In the genomic region with DNA sequence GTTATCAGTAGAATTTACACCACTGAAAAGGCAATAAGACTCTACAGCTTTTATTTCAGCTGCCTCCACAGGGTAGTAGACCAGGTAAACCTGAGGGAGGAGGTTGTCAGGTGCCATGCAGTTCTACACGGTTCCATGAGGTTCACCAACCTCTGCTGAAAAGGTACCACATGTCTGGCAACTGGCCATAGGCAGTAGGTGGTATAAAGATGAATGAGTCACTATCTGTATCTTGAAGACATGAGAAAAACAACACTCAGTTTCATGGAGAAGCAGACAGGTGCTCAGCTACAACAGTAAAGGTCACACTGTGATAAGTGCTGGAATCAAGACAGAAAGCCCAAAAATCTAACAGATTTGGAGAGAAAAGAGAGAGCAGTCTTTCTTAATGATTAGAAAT, we compare ENCODE assay signal across 22 cellular contexts.
DNase-seq lines count a peak whose midpoint lies in the region; ATAC-seq, FAIRE-seq and TF ChIP-seq lines count a peak whose summit lies in the region.
"Had no signal": no experiment of that assay in that cellular context is flagged by ENCODE, and none has a peak within 500 bp of the region (broad histone marks: within the 10 kb centered on the region; RNA-seq: fewer than 3 reads in every experiment).

No MANE protein-coding gene starts in this region.

- H3K4me3 ChIP-seq in H1 (ENCODE audit: extremely low read depth in 1 of 4, insufficient read depth in 2 of 4, low read depth in 3 of 4, low read length in 4 of 4) (no peak overlapping the region), pancreas (no peak overlapping the region)
- H3K4me3 ChIP-seq: GM12878 had no signal

- no peak overlapping the region for H3K27ac Mint-ChIP-seq in stimulated activated naive CD8-positive, alpha-beta T cell treated with anti-CD3 and anti-CD28 coated beads, Interleukin-15, amount 100 ng/mL, for 72 hours
- H3K27ac Mint-ChIP-seq: CD4-positive, CD25-positive, alpha-beta regulatory T cell; CD8-positive, alpha-beta memory T cell; H9 had no signal

- POLR2A ChIA-PET in H1 (lab: Charles Lee; ENCODE audit: partially characterized antibody), result no interaction called here

- no peaks in the 10 kb centered on the region for H3K79me1 ChIP-seq in H1 (ENCODE audit: low read depth, low read length)

- H2BK120ac ChIP-seq in H1 (replicated peaks; ENCODE audit: low read depth, low read length), result no peak overlapping the region

- no peaks in the 10 kb centered on the region for H4K20me1 ChIP-seq in H1 (replicated peaks in 1 of 2; ENCODE audit: control insufficient read depth in 1 of 2, insufficient read depth in 2 of 2, low read length in 2 of 2)

- H3K27me3 Mint-ChIP-seq in stimulated activated naive CD8-positive, alpha-beta T cell treated with anti-CD3 and anti-CD28 coated beads, Interleukin-15, amount 100 ng/mL, for 72 hours, result peaks cover 7% of the 10 kb centered on the region
- H3K27me3 Mint-ChIP-seq: CD4-positive, CD25-positive, alpha-beta regulatory T cell; CD8-positive, alpha-beta memory T cell had no signal

- TF ChIP-seq POLR2A in H1 (IDR thresholded peaks at IDR 0.05; ENCODE audit: control extremely low read depth in 1 of 2, low read depth in 2 of 2, low read length in 2 of 2), result no peak

- no peaks in the 10 kb centered on the region for H3K23me2 ChIP-seq in H1 (ENCODE audit: low read depth, low read length)

- no peak overlapping the region for H4K5ac ChIP-seq in H1 (ENCODE audit: insufficient read length, low read depth, low read length)

- H3K9ac ChIP-seq in H1 (replicated peaks in 1 of 4; ENCODE audit: extremely low read depth in 1 of 4, low read depth in 3 of 4, low read length in 3 of 4), result no peak overlapping the region

- no peaks in the 10 kb centered on the region for H3K9me3 ChIP-seq in H1 (ENCODE audit: insufficient read depth in 2 of 2, low read depth in 1 of 2, low read length in 1 of 2)
- H3K9me3 ChIP-seq in pancreas, result no peaks in the 10 kb centered on the region
- H3K9me3 ChIP-seq: BE2C had no signal

- H3K27ac ChIP-seq in H1 (ENCODE audit: low read depth, low read length) (no peak overlapping the region), pancreas (no peak overlapping the region)

- H2AFZ ChIP-seq in H1 (ENCODE audit: low read length), result no peak overlapping the region

- H3K27me3 ChIP-seq in H1 (replicated peaks in 1 of 4; ENCODE audit: control insufficient read depth in 3 of 4, extremely low read depth in 1 of 4, insufficient read depth in 3 of 4, low read length in 3 of 4), result no peaks in the 10 kb centered on the region
- H3K27me3 ChIP-seq in pancreas, result no peaks in the 10 kb centered on the region
- H3K27me3 ChIP-seq: BE2C had no signal

- no peak overlapping the region for H2BK12ac ChIP-seq in H1 (ENCODE audit: low read depth, low read length)

- CTCF ChIA-PET in H1 (lab: Charles Lee; ENCODE audit: partially characterized antibody), result interaction anchor here (0.5 to 1.3 kb wide), 4 partner anchors 20 to 1362 kb away, joined by 3 read pairs; no protein-coding TSS in a partner anchor

- peaks cover 0 to 2% (median 0%) of the 10 kb centered on the region in 4 experiments; a peak in 1 of 7 replicates for H3K4me1 ChIP-seq in H1 (replicated peaks in 1 of 4; ENCODE audit: control insufficient read depth in 3 of 4, insufficient read depth in 4 of 4, low read length in 3 of 4)
- no peaks in the 10 kb centered on the region for H3K4me1 ChIP-seq in pancreas
- H3K4me1 ChIP-seq: BE2C had no signal

- no peak for TF ChIP-seq RAD21 in H1 (IDR thresholded peaks at IDR 0.05 in 1 of 2, conservative IDR thresholded peaks at IDR 0.05 in 1 of 2; ENCODE audit: low read depth in 2 of 2, low read length in 2 of 2)

- H3K18ac ChIP-seq in H1 (ENCODE audit: extremely low read depth, low read length), result no peak overlapping the region

- H2BK20ac ChIP-seq in H1 (ENCODE audit: low read length), result no peak overlapping the region

- no peak for DNase-seq in stimulated activated naive CD8-positive, alpha-beta T cell treated with anti-CD3 and anti-CD28 coated beads, Interleukin-15, amount 100 ng/mL, for 72 hours
- DNase-seq in stimulated activated naive CD8-positive, alpha-beta T cell treated with anti-CD3 and anti-CD28 coated beads, Interleukin-15, Interleukin-2, amounts not matched to agents 100 U/mL and 50 U/mL, for 24 hours, result no peak
- DNase-seq in H1 (ENCODE audit: low read depth in 1 of 2, low spot score in 2 of 2), result no peak
- peak in 3 of 6 donors; percentile 20 to 31 (median 22) for DNase-seq in pancreas
- DNase-seq: ACHN; BE2C; C1 segment of cervical spinal cord; CD4-positive, CD25-positive, alpha-beta regulatory T cell; CD8-positive, alpha-beta memory T cell; COR-L47; DMS 273 treated with DMSO at 0.1 percent for 48 hours; DMS53; DND-41; EL; GOT3; H9; IMR-90 had no signal

- no peak for FAIRE-seq in H1 (lab: Jason Lieb, UNC)
- FAIRE-seq in pancreas (lab: Jason Lieb, UNC), result no peak
- FAIRE-seq: A204.1, GM12878, HTR-8/SVneo had no signal

- no peak for TF ChIP-seq CTCF in H1 (IDR thresholded peaks at IDR 0.05; ENCODE audit: control extremely low read depth in 1 of 3, insufficient read depth in 1 of 3, low read depth in 1 of 3, low read length in 3 of 3)
- no peak for TF ChIP-seq CTCF in pancreas (IDR thresholded peaks at IDR 0.05)

- 82% methylated on average over 1 of the region's 1 CpG; no CpG with 5 or more reads in 1 of the 2 experiments for WGBS in H1 (ENCODE audit: extremely low coverage in 1 of 2, insufficient coverage in 1 of 2, insufficient read length in 1 of 2, insufficient replicate concordance in 2 of 2, low coverage in 1 of 2, low lambda C conversion rate in 2 of 2, missing lambda C conversion rate in 1 of 2), 2 experiments
- 21 to 30% methylated on average over 1 of the region's 1 CpG for WGBS in pancreas, 2 donors

- H2AK5ac ChIP-seq in H1 (ENCODE audit: low read depth, low read length), result no peak overlapping the region

- no peak overlapping the region for H2BK15ac ChIP-seq in H1 (ENCODE audit: low read length)

- H3K36me3 ChIP-seq in H1 (ENCODE audit: control insufficient read depth in 2 of 4, insufficient read depth in 4 of 4, low read length in 3 of 4), result no peaks in the 10 kb centered on the region
- no peaks in the 10 kb centered on the region for H3K36me3 ChIP-seq in pancreas
- H3K36me3 ChIP-seq: BE2C had no signal

- H3K14ac ChIP-seq in H1 (ENCODE audit: insufficient read length), result peak overlapping the region; percentile 63

- no peak overlapping the region for H2BK5ac ChIP-seq in H1 (ENCODE audit: low read depth, low read length)

- H4K91ac ChIP-seq in H1 (replicated peaks; ENCODE audit: insufficient read length, low read length), result no peak overlapping the region

- H3K4ac ChIP-seq in H1 (replicated peaks; ENCODE audit: insufficient read length, low read depth, low read length), result no peak overlapping the region

- H3K4me1 Mint-ChIP-seq in stimulated activated naive CD8-positive, alpha-beta T cell treated with anti-CD3 and anti-CD28 coated beads, Interleukin-15, amount 100 ng/mL, for 72 hours, result no peaks in the 10 kb centered on the region
- H3K4me1 Mint-ChIP-seq: CD4-positive, CD25-positive, alpha-beta regulatory T cell; CD8-positive, alpha-beta memory T cell had no signal

- H3K23ac ChIP-seq in H1 (ENCODE audit: insufficient read length), result no peak overlapping the region

- no peak overlapping the region for H3K4me3 Mint-ChIP-seq in stimulated activated naive CD8-positive, alpha-beta T cell treated with anti-CD3 and anti-CD28 coated beads, Interleukin-15, amount 100 ng/mL, for 72 hours
- H3K4me3 Mint-ChIP-seq: CD4-positive, CD25-positive, alpha-beta regulatory T cell; CD8-positive, alpha-beta memory T cell; H9 had no signal

- peaks cover 5 to 13% of the 10 kb centered on the region in 2 donors for H3K9me3 Mint-ChIP-seq in stimulated activated naive CD8-positive, alpha-beta T cell treated with anti-CD3 and anti-CD28 coated beads, Interleukin-15, amount 100 ng/mL, for 72 hours

- H4K8ac ChIP-seq in H1 (ENCODE audit: extremely low read depth, insufficient read depth, low read length), result no peak overlapping the region

- no peak overlapping the region for H3K56ac ChIP-seq in H1 (replicated peaks; ENCODE audit: insufficient read length, low read depth, low read length)

- ATAC-seq in stimulated activated naive CD8-positive, alpha-beta T cell treated with anti-CD3 and anti-CD28 coated beads, Interleukin-15, amount 100 ng/mL, for 72 hours, result peak; percentile 53
- no peak for ATAC-seq in stimulated activated naive CD8-positive, alpha-beta T cell treated with anti-CD3 and anti-CD28 coated beads, Interleukin-15, Interleukin-2, amounts not matched to agents 100 U/mL and 50 U/mL, for 24 hours
- ATAC-seq in pancreas (peak in 3 of 4 donors; percentile 22 to 75 (median 44)), GM19023 (IDR thresholded peaks at IDR 0.05; ENCODE audit: unreplicated experiment) (no peak), GM21529 (IDR thresholded peaks at IDR 0.05; ENCODE audit: unreplicated experiment) (no peak)
- ATAC-seq: GM12878 had no signal

- H3K79me2 ChIP-seq in H1 (ENCODE audit: control insufficient read depth in 1 of 2, insufficient read depth in 2 of 2, low read length in 2 of 2), result no peaks in the 10 kb centered on the region

- intact Hi-C loops in pancreas (cut with DNase I), result no loop called here

- TF ChIP-seq EP300 in H1 (IDR thresholded peaks at IDR 0.05; ENCODE audit: borderline replicate concordance in 1 of 2, low read depth in 2 of 2, low read length in 2 of 2), result no peak

- no peak overlapping the region for H3K4me2 ChIP-seq in H1 (ENCODE audit: insufficient read depth in 1 of 2, low read depth in 2 of 2, low read length in 2 of 2)

TF ChIP-seq in H1, 55 proteins besides CTCF, POLR2A, EP300 and RAD21 (continues in another document):
- TF ChIP-seq TBP (IDR thresholded peaks at IDR 0.05; ENCODE audit: low read depth, low read length), result no peak

Comparison
In these comparisons a context has a peak if more than half of its experiments do, and no peak if none do; other contexts are left out.
1. ATAC-seq: peak in stimulated activated naive CD8-positive, alpha-beta T cell treated with anti-CD3 and anti-CD28 coated beads, Interleukin-15, amount 100 ng/mL, for 72 hours (single experiment) and pancreas (3 of 4); none in stimulated activated naive CD8-positive, alpha-beta T cell treated with anti-CD3 and anti-CD28 coated beads, Interleukin-15, Interleukin-2, amounts not matched to agents 100 U/mL and 50 U/mL, for 24 hours (single experiment), GM19023 (single experiment) and GM21529 (single experiment).